ENCODE assay signal across 7 cellular contexts in the genomic region with DNA sequence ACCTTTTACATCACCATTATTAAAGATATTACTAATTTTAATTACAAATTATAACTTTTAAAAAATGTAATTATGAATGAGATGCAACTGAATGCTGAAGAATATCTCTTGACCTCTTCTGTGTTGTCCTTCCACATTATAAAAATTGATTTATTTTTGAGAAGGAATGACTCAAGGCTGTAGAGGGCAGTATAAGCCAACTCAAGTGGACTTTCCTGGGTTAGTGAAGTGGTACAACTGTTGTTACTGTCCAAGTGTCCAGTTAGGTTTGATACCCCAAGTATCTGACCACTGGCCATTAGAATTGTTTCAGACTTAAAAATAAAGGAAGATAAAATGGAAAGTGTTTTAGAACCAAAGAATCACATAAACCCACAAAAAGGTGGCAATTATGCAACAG. TPM values are rescaled to one million over a fixed set of nuclear protein-coding genes. Genes with fewer than 3 reads are reported as not detected.
A peak's percentile ranks its signal among the peaks of the same experiment; 100 is the strongest.
DNase-seq lines count a peak whose midpoint lies in the region; ATAC-seq and TF ChIP-seq lines count a peak whose summit lies in the region.

No MANE protein-coding gene starts in this region.

- H3K4me3 ChIP-seq in mucosa of descending colon = no peak overlapping the region

- TF ChIP-seq CTCF in GM10248 (IDR thresholded peaks at IDR 0.05; ENCODE audit: control extremely low read depth, extremely low read depth, low read depth, missing control alignments) = peak; percentile 61
- TF ChIP-seq CTCF in mucosa of descending colon (IDR thresholded peaks at IDR 0.05) = no peak

- H3K36me3 ChIP-seq in mucosa of descending colon (ENCODE audit: low read depth) = no peaks in the 10 kb centered on the region

- POLR2A ChIA-PET in GM10248 (lab: Yijun Ruan, JAX) = no interaction called here
- POLR2A ChIA-PET in HEK293T (lab: Yijun Ruan, JAX) = no interaction called here

- CTCF ChIA-PET in GM10248 (lab: Yijun Ruan, JAX) = interaction anchor here (0.6 to 3.0 kb wide), 33 partner anchors 9 to 925 kb away, joined by 3 to 19 read pairs (median 4); no protein-coding TSS in a partner anchor
- CTCF ChIA-PET in HEK293T (lab: Yijun Ruan, JAX) = interaction anchor here (0.7 to 1.5 kb wide), 3 partner anchors 30 to 1383 kb away, joined by 3 to 4 read pairs (median 3); no protein-coding TSS in a partner anchor

- no peaks in the 10 kb centered on the region for H3K9me3 ChIP-seq in mucosa of descending colon

- no peaks in the 10 kb centered on the region for H3K4me1 ChIP-seq in mucosa of descending colon (ENCODE audit: low read depth)

- DNase-seq in GM10248 (ENCODE audit: extremely low spot score) (peak; percentile 22), HEK293T (ENCODE audit: extremely low spot score) (peak; percentile 37), NCI-H2227 treated with DMSO at 0.1 percent for 48 hours (lab: John Stamatoyannopoulos, UW) (peak; percentile 11), dermis microvascular lymphatic vessel endothelial cell (ENCODE audit: low read depth in 2 of 2) (peak; percentile 56 to 64), mucosa of descending colon (peak in 1 of 3 donors; percentile 35), HuH-7.5 (ENCODE audit: low spot score) (no peak)

- intact Hi-C loops in mucosa of descending colon (cut with DNase I, micrococcal nuclease) = no loop called here

- ATAC-seq in mucosa of descending colon = peak; percentile 52
- ATAC-seq in HG02870 (IDR thresholded peaks at IDR 0.05; ENCODE audit: unreplicated experiment) = no peak

TF ChIP-seq in HEK293T, 16 proteins besides CTCF, POLR2A, EP300 and RAD21:
- TF ChIP-seq SUZ12 (IDR thresholded peaks at IDR 0.05) (no peak), CTBP1 (IDR thresholded peaks at IDR 0.05; ENCODE audit: borderline replicate concordance) (no peak)
- TF ChIP-seq, protein P1, sequence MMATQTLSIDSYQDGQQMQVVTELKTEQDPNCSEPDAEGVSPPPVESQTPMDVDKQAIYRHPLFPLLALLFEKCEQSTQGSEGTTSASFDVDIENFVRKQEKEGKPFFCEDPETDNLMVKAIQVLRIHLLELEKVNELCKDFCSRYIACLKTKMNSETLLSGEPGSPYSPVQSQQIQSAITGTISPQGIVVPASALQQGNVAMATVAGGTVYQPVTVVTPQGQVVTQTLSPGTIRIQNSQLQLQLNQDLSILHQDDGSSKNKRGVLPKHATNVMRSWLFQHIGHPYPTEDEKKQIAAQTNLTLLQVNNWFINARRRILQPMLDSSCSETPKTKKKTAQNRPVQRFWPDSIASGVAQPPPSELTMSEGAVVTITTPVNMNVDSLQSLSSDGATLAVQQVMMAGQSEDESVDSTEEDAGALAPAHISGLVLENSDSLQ (IDR thresholded peaks at IDR 0.05) = peak; percentile 47

RNA-seq across cellular contexts. Expression of a gene that starts 51.9 kb away (rescaled TPM):
- total RNA-seq in dermis microvascular lymphatic vessel endothelial cell (30.3 and 38.1 TPM in 2 replicates), mucosa of descending colon (10 to 100 TPM; 24.4 to 69.9 (median 26.0) TPM)
